Comparison of ENCODE assay signal across 8 cellular contexts in the genomic region with DNA sequence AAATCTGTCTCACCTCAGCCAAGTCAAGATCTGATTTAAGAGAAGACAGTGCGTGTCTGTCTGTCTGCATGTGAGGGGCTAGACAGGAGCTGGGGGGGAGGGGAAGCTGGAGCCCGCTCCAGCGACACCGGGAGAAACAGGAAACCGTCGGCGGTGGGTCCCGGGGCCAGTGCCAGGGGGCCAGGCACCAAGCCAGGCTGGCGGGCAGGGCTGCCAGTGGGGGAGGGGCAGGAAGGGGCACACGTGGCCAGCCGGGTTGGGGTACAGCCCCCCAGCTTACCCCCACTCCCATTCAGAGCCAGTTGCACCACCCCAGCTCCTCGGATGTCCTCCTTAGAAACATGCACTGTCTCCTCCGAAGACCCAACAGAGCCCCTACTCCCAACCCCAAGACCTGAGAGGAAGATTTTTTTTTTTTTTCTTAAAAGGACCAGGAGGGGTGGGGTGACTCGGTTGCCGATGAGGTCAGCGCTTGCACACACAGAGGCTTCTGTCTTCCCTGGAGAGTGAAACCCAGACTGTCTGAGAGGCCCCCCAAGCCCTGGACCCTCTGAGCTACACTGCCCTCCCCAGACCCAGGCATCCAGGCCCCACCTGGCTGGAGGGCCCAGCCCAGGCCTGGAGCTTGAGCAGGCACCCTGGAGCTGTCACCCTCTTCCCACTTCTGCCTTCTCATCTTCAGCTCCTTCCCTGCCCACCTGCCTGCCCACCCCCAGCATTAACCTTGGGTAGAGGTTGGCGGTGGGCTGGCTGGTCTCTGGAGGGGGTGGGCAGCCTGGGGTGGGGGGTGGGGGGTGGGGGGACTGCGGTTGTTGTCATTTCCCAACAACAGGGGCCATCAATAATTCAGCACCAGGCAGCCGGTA. TPM values are rescaled to one million over a fixed set of nuclear protein-coding genes. Genes with fewer than 3 reads are reported as not detected.
DNase-seq lines count a peak whose midpoint lies in the region; ATAC-seq and TF ChIP-seq lines count a peak whose summit lies in the region.
"Had no signal": no experiment of that assay in that cellular context is flagged by ENCODE, and none has a peak within 500 bp of the region (broad histone marks: within the 10 kb centered on the region; RNA-seq: fewer than 3 reads in every experiment).

No MANE protein-coding gene starts in this region.

- no peak for TF ChIP-seq CTCF in HL-60 (IDR thresholded peaks at IDR 0.05; ENCODE audit: insufficient read depth, low read length)
- TF ChIP-seq CTCF in ascending aorta (IDR thresholded peaks at IDR 0.05) = no peak
- TF ChIP-seq CTCF in kidney epithelial cell (IDR thresholded peaks at IDR 0.05; ENCODE audit: insufficient read depth, low read length, poor library complexity, severe bottlenecking) = no peak

- H3K4me1 ChIP-seq in ascending aorta = peaks cover 23 to 42% of the 10 kb centered on the region in 2 donors

- no peak overlapping the region for H3K4me3 ChIP-seq in HL-60 (replicated peaks; ENCODE audit: insufficient read depth, low read length)
- H3K4me3 ChIP-seq in ascending aorta = peak overlapping the region; percentile 24 to 84
- peak overlapping the region; percentile 4 for H3K4me3 ChIP-seq in kidney epithelial cell (ENCODE audit: low read depth, low read length)
- H3K4me3 ChIP-seq: mucosa of descending colon had no signal

- no peak for ATAC-seq in GM18498 (IDR thresholded peaks at IDR 0.05; ENCODE audit: unreplicated experiment)
- no peak for ATAC-seq in HG02970 (IDR thresholded peaks at IDR 0.05; ENCODE audit: low FRiP score, unreplicated experiment)
- ATAC-seq: mucosa of descending colon had no signal

- H3K36me3 ChIP-seq in ascending aorta = peaks cover 6 to 18% of the 10 kb centered on the region in 2 donors
- H3K36me3 ChIP-seq in kidney epithelial cell (ENCODE audit: control insufficient read depth, insufficient read depth, low read length) = peaks cover 3% of the 10 kb centered on the region

- H3K27ac ChIP-seq in HL-60 (replicated peaks) (peak overlapping the region; percentile 20), ascending aorta (peak overlapping the region; percentile 97 to 99), substantia nigra (ENCODE audit: low read depth, low read length, poor library complexity, severe bottlenecking) (peak overlapping the region; percentile 99)

- H3K9me3 ChIP-seq in ascending aorta = no peaks in the 10 kb centered on the region
- H3K9me3 ChIP-seq: mucosa of descending colon had no signal

- intact Hi-C loops in ascending aorta (cut with DNase I) = no loop called here

- H3K27me3 ChIP-seq in HL-60 (ENCODE audit: insufficient read depth, poor library complexity, severe bottlenecking) (peaks cover 3% of the 10 kb centered on the region), ascending aorta (no peaks in the 10 kb centered on the region), kidney epithelial cell (ENCODE audit: control insufficient read depth, insufficient read depth, low read length) (no peaks in the 10 kb centered on the region)

- DNase-seq in HL-60 (ENCODE audit: low read depth in 1 of 2, low spot score in 1 of 2) = peak in 1 of 2 experiments; percentile 7
- no peak for DNase-seq in ascending aorta (ENCODE audit: low spot score in 2 of 2)
- no peak for DNase-seq in kidney epithelial cell (ENCODE audit: low read depth)
- peak in 38 of 49 donors; percentile 21 to 80 (median 52) for DNase-seq in substantia nigra (lab: John Stamatoyannopoulos, UW)
- no peak for DNase-seq in NCI-H2081 (lab: John Stamatoyannopoulos, UW)

RNA-seq across cellular contexts. Expression of gene ERF, which starts 4.0 kb away (rescaled TPM):
- 51.6 TPM for total RNA-seq in ascending aorta
- 31.6 and 48.8 TPM in 2 replicates for total RNA-seq in kidney epithelial cell

RNA-seq across cellular contexts. Expression of gene GSK3A, which starts 8.5 kb away (rescaled TPM):
- 27.0 TPM for total RNA-seq in ascending aorta
- 27.3 and 36.1 TPM in 2 replicates for total RNA-seq in kidney epithelial cell

RNA-seq across cellular contexts. Expression of gene CIC, which starts 18.2 kb away (rescaled TPM):
- total RNA-seq in ascending aorta (247 TPM), kidney epithelial cell (39.4 and 41.7 TPM in 2 replicates)

RNA-seq across cellular contexts. Expression of gene ZNF526, which starts 30.8 kb away (rescaled TPM):
- 7.0 TPM for total RNA-seq in ascending aorta
- 6.1 and 7.3 TPM in 2 replicates for total RNA-seq in kidney epithelial cell

RNA-seq across cellular contexts. Expression of gene DEDD2, which starts 33.4 kb away (rescaled TPM):
- total RNA-seq in ascending aorta = 30.2 TPM
- total RNA-seq in kidney epithelial cell = 42.9 and 47.3 TPM in 2 replicates

Comparison
In these comparisons a context has a peak if more than half of its experiments do, and no peak if none do; other contexts are left out.
1. DNase-seq: peak in substantia nigra (38 of 49); none in ascending aorta (0 of 2), kidney epithelial cell (single experiment) and NCI-H2081 (0 of 2).
2. H3K27ac ChIP-seq: peak in every context shown above with its lines; median percentile 99 in substantia nigra; 98 in ascending aorta; 20 in HL-60.